Comparison of ENCODE assay signal across 9 cellular contexts in genomic region chr6:80088637-80089036, GRCh38.
"Had no signal": no experiment of that assay in that cellular context is flagged by ENCODE, and none has a peak within 500 bp of the region (broad histone marks: within the 10 kb centered on the region; RNA-seq: fewer than 3 reads in every experiment).

No MANE protein-coding gene starts in this region.

- H3K9me3 ChIP-seq: HAP-1 had no signal

- H3K9me3 Mint-ChIP-seq: H9, HFFc6 had no signal

- FAIRE-seq: H54 had no signal

- H3K9ac ChIP-seq: GM23248 had no signal

- H3K27ac ChIP-seq: GM23248 had no signal

- DNase-seq: GM23248, GOT3, H7, H9, HCEC 1CT, HFFc6 had no signal

- H3K4me1 Mint-ChIP-seq: H9 had no signal

- H3K4me3 Mint-ChIP-seq: H9, HFFc6 had no signal

- H3K36me3 ChIP-seq: HAP-1 had no signal

- ATAC-seq: HCT116 had no signal

- H3K4me3 ChIP-seq: GM23248, HAP-1 had no signal

- H3K27ac Mint-ChIP-seq: HFFc6 had no signal

- H2AFZ ChIP-seq: GM23248 had no signal
